ENCODE assay signal across 20 cellular contexts in the genomic region with DNA sequence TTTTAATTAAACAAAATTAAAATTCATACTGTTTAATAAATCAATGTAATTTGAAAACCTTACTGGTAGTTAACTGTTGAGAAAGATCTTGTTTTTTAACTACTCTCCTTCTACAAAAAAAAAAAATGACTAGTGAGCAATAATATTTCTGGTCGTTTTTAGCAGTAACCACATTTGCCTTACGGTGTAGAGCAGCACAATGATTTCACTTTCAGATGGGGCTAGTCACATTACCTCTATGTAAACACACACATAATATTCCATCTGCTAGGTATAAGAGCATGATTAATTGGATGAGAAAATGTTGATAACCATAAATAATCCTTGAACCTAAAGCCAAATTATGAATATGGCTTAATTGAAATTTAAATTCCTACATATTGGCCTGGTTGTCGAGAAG.
DNase-seq lines count a peak whose midpoint lies in the region; ATAC-seq, FAIRE-seq and TF ChIP-seq lines count a peak whose summit lies in the region.
"Had no signal": no experiment of that assay in that cellular context is flagged by ENCODE, and none has a peak within 500 bp of the region (broad histone marks: within the 10 kb centered on the region; RNA-seq: fewer than 3 reads in every experiment).

No MANE protein-coding gene starts in this region.

- no peaks in the 10 kb centered on the region for H3K27me3 ChIP-seq in body of pancreas
- H3K27me3 ChIP-seq: heart right ventricle, testis had no signal

- H3K36me3 ChIP-seq in body of pancreas (replicated peaks in 1 of 2; ENCODE audit: insufficient read depth in 1 of 2, low read depth in 2 of 2), result no peaks in the 10 kb centered on the region
- H3K36me3 ChIP-seq: heart right ventricle had no signal

- WGBS in body of pancreas, 2 donors, result 66% methylated on average over 3 of the region's 3 CpGs

- no peaks in the 10 kb centered on the region for H3K9me3 ChIP-seq in body of pancreas
- H3K9me3 ChIP-seq: heart right ventricle, testis had no signal

- DNase-seq in A172 (ENCODE audit: low spot score), result no peak
- no peak for DNase-seq in NCI-H1048 (lab: John Stamatoyannopoulos, UW)
- DNase-seq in body of pancreas, result no peak
- DNase-seq: activated gamma-delta T cell; heart right ventricle; kidney glomerular epithelial cell; NCI-H1436; NCI-H446 treated with DMSO at 0.1 percent for 48 hours; right cardiac atrium; stimulated activated CD4-positive, alpha-beta T cell treated with anti-CD3 and anti-CD28 coated beads, Interleukin-1b, Interleukin-23, amount 100 ng/mL, for 48 hours; testis had no signal

- no peak overlapping the region for H3K27ac ChIP-seq in body of pancreas
- H3K27ac ChIP-seq: C4-2B, heart right ventricle, testis had no signal

- peak; percentile 23 for FAIRE-seq in endometrium (lab: Jason Lieb, UNC)
- FAIRE-seq: astrocyte, GM12892 had no signal

- ATAC-seq in GM19324 (IDR thresholded peaks at IDR 0.05; ENCODE audit: low FRiP score, unreplicated experiment) (peak; percentile 89), GM21786 (IDR thresholded peaks at IDR 0.05; ENCODE audit: unreplicated experiment) (peak; percentile 55), HG03196 (IDR thresholded peaks at IDR 0.05; ENCODE audit: unreplicated experiment) (peak; percentile 69), body of pancreas (no peak)
- ATAC-seq: esophagus mucosa, GM23338, heart right ventricle, right cardiac atrium had no signal

- no peak for TF ChIP-seq CTCF in body of pancreas (IDR thresholded peaks at IDR 0.05)

- no peak overlapping the region for H3K4me3 ChIP-seq in body of pancreas
- H3K4me3 ChIP-seq: GM23338, heart right ventricle, testis had no signal

- TF ChIP-seq POLR2A in body of pancreas (IDR thresholded peaks at IDR 0.05), result no peak

- intact Hi-C loops in body of pancreas (cut with DNase I), result no loop called here

- H3K4me1 ChIP-seq in body of pancreas, result no peaks in the 10 kb centered on the region
- H3K4me1 ChIP-seq: heart right ventricle, testis had no signal
